18 cellular contexts compared by ENCODE assay signal in the genomic region with DNA sequence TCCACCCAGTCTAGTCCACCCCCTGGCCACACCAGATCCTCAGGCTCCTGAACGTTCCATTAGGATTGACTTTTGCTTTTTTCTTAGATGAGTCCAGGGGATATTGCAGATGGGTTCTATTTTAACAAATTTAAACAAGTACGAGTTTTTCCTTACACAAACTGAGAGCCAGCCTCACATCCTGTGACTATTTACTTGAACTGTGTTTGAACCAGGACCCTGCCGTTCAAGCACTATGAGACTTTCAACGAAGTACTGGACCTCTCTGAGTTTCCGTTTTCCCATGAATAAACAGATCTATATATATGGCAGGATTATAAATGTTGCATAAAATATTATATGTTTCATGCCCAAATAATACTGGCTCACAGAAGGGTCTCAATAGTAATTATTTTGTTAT. TPM values are rescaled to one million over a fixed set of nuclear protein-coding genes. Genes with fewer than 3 reads are reported as not detected.
DNase-seq lines count a peak whose midpoint lies in the region; ATAC-seq and TF ChIP-seq lines count a peak whose summit lies in the region.
"Had no signal": no experiment of that assay in that cellular context is flagged by ENCODE, and none has a peak within 500 bp of the region (broad histone marks: within the 10 kb centered on the region; RNA-seq: fewer than 3 reads in every experiment).

No MANE protein-coding gene starts in this region.

- no peak overlapping the region for H3K27ac Mint-ChIP-seq in activated naive CD4-positive, alpha-beta T cell treated with anti-CD3 and anti-CD28 coated beads, Interleukin-2, amount 50 U/mL, for 24 hours
- no peak overlapping the region for H3K27ac Mint-ChIP-seq in activated naive CD4-positive, alpha-beta T cell treated with anti-CD3 and anti-CD28 coated beads, Interleukin-2, amount 50 U/mL, for 72 hours
- H3K27ac Mint-ChIP-seq in naive thymus-derived CD8-positive, alpha-beta T cell = peak overlapping the region in 1 of 10 donors; percentile 17
- H3K27ac Mint-ChIP-seq in type B pancreatic cell = peak overlapping the region; percentile 88
- H3K27ac Mint-ChIP-seq: activated CD8-positive, alpha-beta T cell treated with anti-CD3 and anti-CD28 coated beads for 36 hours; CD14-positive monocyte; dendritic cell treated with granulocyte-macrophage colony-stimulating factor and Interleukin-4, amounts not matched to agents 40 ng/mL and 50 ng/mL, for 4 days had no signal

- peak overlapping the region; percentile 1 for H3K4me3 Mint-ChIP-seq in activated naive CD4-positive, alpha-beta T cell treated with anti-CD3 and anti-CD28 coated beads, Interleukin-2, amount 50 U/mL, for 24 hours
- peak overlapping the region; percentile 34 to 83 (median 68) for H3K4me3 Mint-ChIP-seq in naive thymus-derived CD8-positive, alpha-beta T cell
- H3K4me3 Mint-ChIP-seq in type B pancreatic cell = peak overlapping the region; percentile 85
- H3K4me3 Mint-ChIP-seq: activated CD8-positive, alpha-beta T cell treated with anti-CD3 and anti-CD28 coated beads for 36 hours; dendritic cell treated with granulocyte-macrophage colony-stimulating factor and Interleukin-4, amounts not matched to agents 40 ng/mL and 50 ng/mL, for 4 days had no signal

- peaks cover 9% of the 10 kb centered on the region for H3K4me1 Mint-ChIP-seq in activated naive CD4-positive, alpha-beta T cell treated with anti-CD3 and anti-CD28 coated beads, Interleukin-2, amount 50 U/mL, for 24 hours
- peaks cover 21 to 37% (median 27%) of the 10 kb centered on the region in 4 donors for H3K4me1 Mint-ChIP-seq in naive thymus-derived CD8-positive, alpha-beta T cell
- peaks cover 62% of the 10 kb centered on the region for H3K4me1 Mint-ChIP-seq in type B pancreatic cell (ENCODE audit: unreplicated experiment)

- no peak for ATAC-seq in activated naive CD4-positive, alpha-beta T cell treated with anti-CD3 and anti-CD28 coated beads, Interleukin-2, amount 50 U/mL, for 72 hours
- ATAC-seq in naive thymus-derived CD8-positive, alpha-beta T cell = no peak
- ATAC-seq in activated CD4-positive, CD25-positive, alpha-beta regulatory T cell treated with anti-CD3 and anti-CD28 coated beads, Interleukin-2, amount 50 U/mL, for 24 hours = no peak
- ATAC-seq: activated CD8-positive, alpha-beta T cell treated with anti-CD3 and anti-CD28 coated beads for 36 hours; esophagus mucosa; upper lobe of right lung had no signal

- no peaks in the 10 kb centered on the region for H3K36me3 Mint-ChIP-seq in activated naive CD4-positive, alpha-beta T cell treated with anti-CD3 and anti-CD28 coated beads, Interleukin-2, amount 50 U/mL, for 24 hours
- peaks cover 4 to 17% of the 10 kb centered on the region in 2 donors for H3K36me3 Mint-ChIP-seq in activated naive CD4-positive, alpha-beta T cell treated with anti-CD3 and anti-CD28 coated beads, Interleukin-2, amount 50 U/mL, for 72 hours
- no peaks in the 10 kb centered on the region for H3K36me3 Mint-ChIP-seq in naive thymus-derived CD8-positive, alpha-beta T cell
- no peaks in the 10 kb centered on the region for H3K36me3 Mint-ChIP-seq in type B pancreatic cell

- POLR2A ChIA-PET in naive thymus-derived CD8-positive, alpha-beta T cell (lab: Charles Lee) = no interaction called here

- DNase-seq in activated naive CD4-positive, alpha-beta T cell treated with anti-CD3 and anti-CD28 coated beads, Interleukin-2, amount 50 U/mL, for 72 hours (ENCODE audit: low spot score in 2 of 2) = no peak
- DNase-seq in brain pericyte (ENCODE audit: low read depth, low spot score) (peak; percentile 11), type B pancreatic cell (ENCODE audit: extremely low spot score, unreplicated experiment) (no peak), GM03348 (ENCODE audit: low spot score) (no peak), HCEC 1CT (no peak)
- no peak for DNase-seq in naive thymus-derived CD8-positive, alpha-beta T cell
- DNase-seq: activated CD8-positive, alpha-beta T cell treated with anti-CD3 and anti-CD28 coated beads for 36 hours; aorta; DMS79 treated with DMSO at 0.1 percent for 48 hours; KBM-7; stimulated activated CD4-positive, alpha-beta T cell treated with anti-CD3 and anti-CD28 coated beads, Interleukin-4, amount 100 ng/mL, for 1 hour; upper lobe of right lung had no signal

- TF ChIP-seq CTCF in type B pancreatic cell (conservative IDR thresholded peaks at IDR 0.05) = no peak

- H3K27me3 Mint-ChIP-seq in activated naive CD4-positive, alpha-beta T cell treated with anti-CD3 and anti-CD28 coated beads, Interleukin-2, amount 50 U/mL, for 24 hours = peaks cover 29% of the 10 kb centered on the region
- peaks cover 0 to 34% (median 7%) of the 10 kb centered on the region in 5 donors for H3K27me3 Mint-ChIP-seq in naive thymus-derived CD8-positive, alpha-beta T cell
- H3K27me3 Mint-ChIP-seq in type B pancreatic cell = peaks cover 29% of the 10 kb centered on the region

- H3K9me3 Mint-ChIP-seq in activated naive CD4-positive, alpha-beta T cell treated with anti-CD3 and anti-CD28 coated beads, Interleukin-2, amount 50 U/mL, for 24 hours = no peaks in the 10 kb centered on the region
- peaks cover 0 to 14% of the 10 kb centered on the region in 2 donors for H3K9me3 Mint-ChIP-seq in activated naive CD4-positive, alpha-beta T cell treated with anti-CD3 and anti-CD28 coated beads, Interleukin-2, amount 50 U/mL, for 72 hours
- H3K9me3 Mint-ChIP-seq in naive thymus-derived CD8-positive, alpha-beta T cell = no peaks in the 10 kb centered on the region
- H3K9me3 Mint-ChIP-seq in type B pancreatic cell = peaks cover 9% of the 10 kb centered on the region
- H3K9me3 Mint-ChIP-seq: activated CD8-positive, alpha-beta T cell treated with anti-CD3 and anti-CD28 coated beads for 36 hours had no signal

RNA-seq across cellular contexts. Expression of a gene that starts 1.4 kb away (rescaled TPM):
- total RNA-seq in activated naive CD4-positive, alpha-beta T cell treated with anti-CD3 and anti-CD28 coated beads, Interleukin-2, amount 50 U/mL, for 72 hours = not detected
- total RNA-seq in naive thymus-derived CD8-positive, alpha-beta T cell = 1 to 10 TPM; 1.2 to 2.0 TPM
- 1 to 10 TPM in 1 of 3 donors, under 1 TPM in 1, not detected in 1; 0.58 to 1.3 TPM for polyA plus RNA-seq in naive thymus-derived CD8-positive, alpha-beta T cell
- total RNA-seq in type B pancreatic cell (ENCODE audit: low replicate concordance) = 2.0 and 10.0 TPM in 2 replicates
- total RNA-seq: activated CD8-positive, alpha-beta T cell treated with anti-CD3 and anti-CD28 coated beads for 36 hours; esophagus mucosa; lung microvascular endothelial cell had no signal
- polyA plus RNA-seq: CD14-positive monocyte had no signal

RNA-seq across cellular contexts. Expression of a gene that starts 55.8 kb away (rescaled TPM):
- under 1 TPM in 1 of 2 donors, not detected in 1; 0.34 TPM for total RNA-seq in activated naive CD4-positive, alpha-beta T cell treated with anti-CD3 and anti-CD28 coated beads, Interleukin-2, amount 50 U/mL, for 72 hours
- total RNA-seq in naive thymus-derived CD8-positive, alpha-beta T cell = not detected
- not detected for polyA plus RNA-seq in naive thymus-derived CD8-positive, alpha-beta T cell
- total RNA-seq in type B pancreatic cell (ENCODE audit: low replicate concordance) = not detected in 2 replicates
- total RNA-seq: activated CD8-positive, alpha-beta T cell treated with anti-CD3 and anti-CD28 coated beads for 36 hours had no signal

Comparison
In these comparisons a context has a peak if more than half of its experiments do, and no peak if none do; other contexts are left out.
1. H3K4me3 Mint-ChIP-seq: peak in every context shown above with its lines; median percentile 85 in type B pancreatic cell; 68 in naive thymus-derived CD8-positive, alpha-beta T cell; 1 in activated naive CD4-positive, alpha-beta T cell treated with anti-CD3 and anti-CD28 coated beads, Interleukin-2, amount 50 U/mL, for 24 hours.